ENCODE assay signal across 5 cellular contexts in the genomic region with DNA sequence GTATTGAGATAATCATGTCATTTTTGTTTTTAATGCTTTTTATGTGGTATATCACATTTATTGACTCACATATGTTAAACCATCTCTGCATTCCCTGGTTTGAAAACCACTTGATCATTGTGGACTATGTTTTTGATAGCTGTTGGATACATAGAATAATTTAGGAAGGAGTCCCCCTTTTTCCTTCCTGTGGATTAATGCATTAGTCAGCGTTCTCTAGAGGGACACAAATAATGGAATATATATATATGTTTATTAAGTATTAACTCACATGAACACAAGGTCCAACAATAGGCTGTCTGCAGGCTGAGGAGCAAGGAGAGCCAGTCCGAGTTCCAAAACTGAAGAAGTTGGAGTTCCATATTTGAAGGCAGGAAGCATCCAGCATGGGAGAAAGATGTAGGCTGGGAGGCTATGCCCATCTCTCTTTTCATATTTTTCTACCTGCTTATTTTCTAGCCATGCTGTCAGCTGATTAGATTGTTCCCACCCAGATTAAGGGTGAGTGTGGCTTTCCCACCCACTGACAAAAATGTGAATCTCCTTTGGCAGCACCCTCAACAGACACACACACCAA.
"Had no signal": no experiment of that assay in that cellular context is flagged by ENCODE, and none has a peak within 500 bp of the region (broad histone marks: within the 10 kb centered on the region; RNA-seq: fewer than 3 reads in every experiment).

No MANE protein-coding gene starts in this region.

- H3K27ac ChIP-seq: HL-60 had no signal

- FAIRE-seq: HTR-8/SVneo had no signal

- DNase-seq: IMR-90, KBM-7, KG1 had no signal
